In the genomic region with DNA sequence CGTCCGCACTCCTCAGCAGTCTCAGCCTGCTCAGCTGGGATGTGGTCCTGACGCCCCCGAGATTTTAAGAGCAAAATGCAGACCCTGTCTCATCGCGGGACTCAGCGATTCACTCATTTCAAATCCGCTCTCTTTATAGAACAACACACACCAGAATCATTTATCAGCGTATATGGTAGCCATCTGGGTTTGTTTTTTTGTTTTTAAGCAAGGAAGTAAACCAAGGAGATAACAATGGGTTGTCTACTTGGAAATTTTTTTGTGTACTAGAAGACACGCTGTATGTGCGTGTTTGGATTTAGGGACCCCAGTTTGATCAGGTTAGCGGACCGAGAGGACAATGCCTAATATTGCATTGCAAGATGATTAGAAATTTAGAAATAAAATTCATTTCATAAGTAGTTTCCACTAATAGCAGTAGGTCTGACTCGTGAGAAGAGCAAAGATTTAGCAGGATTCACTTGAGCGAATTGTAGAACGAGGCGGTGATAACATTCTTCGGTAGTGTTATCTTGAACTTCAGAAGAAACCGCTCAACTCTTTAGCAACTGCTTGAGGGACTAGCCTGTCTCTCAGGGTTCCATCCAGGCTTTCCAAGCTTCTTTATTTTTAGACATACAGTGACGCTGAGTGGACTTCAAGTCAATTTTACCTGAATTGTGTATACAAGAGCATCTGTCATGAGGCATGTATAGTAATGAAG, we compare ENCODE assay signal across 8 cellular contexts. TPM values are rescaled to one million over a fixed set of nuclear protein-coding genes. Genes with fewer than 3 reads are reported as not detected.
DNase-seq lines count a peak whose midpoint lies in the region; ATAC-seq and TF ChIP-seq lines count a peak whose summit lies in the region.

No MANE protein-coding gene starts in this region.

- ATAC-seq in left ventricle myocardium superior, result no peak
- ATAC-seq in HG02798 (IDR thresholded peaks at IDR 0.05; ENCODE audit: poor library complexity, unreplicated experiment), result peak; percentile 3
- peak in 1 of 2 donors; percentile 7 for ATAC-seq in upper lobe of left lung (ENCODE audit: low FRiP score in 2 of 2)

- H3K79me1 ChIP-seq in mesenchymal stem cell (replicated peaks; ENCODE audit: low read length, poor library complexity, severe bottlenecking), result peaks cover 11% of the 10 kb centered on the region

- TF ChIP-seq CTCF in right atrium auricular region (IDR thresholded peaks at IDR 0.05) (no peak), upper lobe of left lung (IDR thresholded peaks at IDR 0.05) (no peak)

- peaks cover 0 to 48% of the 10 kb centered on the region in 2 donors for H3K4me1 ChIP-seq in right atrium auricular region
- peaks cover 6% of the 10 kb centered on the region for H3K4me1 ChIP-seq in mesenchymal stem cell (ENCODE audit: control insufficient read depth, insufficient read depth, low read depth, low read length)
- peaks cover 21 to 40% (median 30%) of the 10 kb centered on the region in 4 donors for H3K4me1 ChIP-seq in upper lobe of left lung

- DNase-seq in right atrium auricular region (ENCODE audit: low spot score) (no peak), left ventricle myocardium superior (no peak), NCI-H446 treated with DMSO at 0.1 percent for 48 hours (lab: John Stamatoyannopoulos, UW) (peak; percentile 57), caudate nucleus (lab: John Stamatoyannopoulos, UW) (peak in 2 of 61 donors; percentile 4 to 34), mesenchymal stem cell (peak; percentile 61), upper lobe of left lung (no peak), OCI-M2 (lab: John Stamatoyannopoulos, UW; ENCODE audit: unreplicated experiment) (no peak)

- H3K23ac ChIP-seq in mesenchymal stem cell (ENCODE audit: low read length in 2 of 2), result peak overlapping the region; percentile 41 to 94

- 4% methylated on average over 13 of the region's 20 CpGs for WGBS in mesenchymal stem cell
- 0 to 2% methylated on average over 19 to 20 of the region's 20 CpGs for WGBS in upper lobe of left lung, 2 donors

- no peak overlapping the region for H2AK5ac ChIP-seq in mesenchymal stem cell (ENCODE audit: low read length, severe bottlenecking)

- peak overlapping the region; percentile 85 for H2BK5ac ChIP-seq in mesenchymal stem cell (ENCODE audit: low read depth, low read length, poor library complexity, severe bottlenecking)

- peak overlapping the region; percentile 91 to 99 for H3K4ac ChIP-seq in mesenchymal stem cell (ENCODE audit: low read depth in 1 of 2, low read length in 2 of 2)

- peak overlapping the region; percentile 98 for H2BK120ac ChIP-seq in mesenchymal stem cell (ENCODE audit: low read depth, low read length)

- intact Hi-C loops in left ventricle myocardium superior (cut with micrococcal nuclease), result no loop called here

- peak overlapping the region; percentile 93 for H4K8ac ChIP-seq in mesenchymal stem cell (ENCODE audit: low read length)

- no peaks in the 10 kb centered on the region for H3K27me3 ChIP-seq in right atrium auricular region
- H3K27me3 ChIP-seq in mesenchymal stem cell (ENCODE audit: control insufficient read depth in 1 of 2, insufficient read depth in 1 of 2, low read length in 2 of 2), result no peaks in the 10 kb centered on the region
- no peaks in the 10 kb centered on the region for H3K27me3 ChIP-seq in upper lobe of left lung

- H3K4me3 ChIP-seq in right atrium auricular region (peak overlapping the region; percentile 91 to 98), mesenchymal stem cell (ENCODE audit: insufficient read depth in 1 of 2, low read depth in 1 of 2, low read length in 2 of 2) (peak overlapping the region; percentile 90 to 97), upper lobe of left lung (peak overlapping the region; percentile 75 to 98 (median 88))

- peaks cover 12% of the 10 kb centered on the region for H3K36me3 ChIP-seq in right atrium auricular region
- no peaks in the 10 kb centered on the region for H3K36me3 ChIP-seq in mesenchymal stem cell (ENCODE audit: control insufficient read depth in 1 of 2, insufficient read depth in 2 of 2, low read depth in 1 of 2, low read length in 2 of 2)
- H3K36me3 ChIP-seq in upper lobe of left lung, result no peaks in the 10 kb centered on the region

- H3K9me3 ChIP-seq in right atrium auricular region (no peaks in the 10 kb centered on the region), mesenchymal stem cell (ENCODE audit: control insufficient read depth, low read length) (no peaks in the 10 kb centered on the region), upper lobe of left lung (no peaks in the 10 kb centered on the region)

- peak overlapping the region; percentile 100 for H3K9ac ChIP-seq in mesenchymal stem cell (ENCODE audit: low read length)

- no peak for TF ChIP-seq EP300 in upper lobe of left lung (IDR thresholded peaks at IDR 0.05)

- H3K18ac ChIP-seq in mesenchymal stem cell (ENCODE audit: low read depth in 1 of 2, low read length in 2 of 2), result peak overlapping the region; percentile 91 to 94

- peak overlapping the region in 1 of 2 experiments; percentile 39 for H2BK12ac ChIP-seq in mesenchymal stem cell (ENCODE audit: low read length in 2 of 2)

- no peak overlapping the region for H2BK15ac ChIP-seq in mesenchymal stem cell (ENCODE audit: low read depth, poor library complexity, severe bottlenecking)

- peak overlapping the region; percentile 89 for H2AFZ ChIP-seq in mesenchymal stem cell (ENCODE audit: low read depth, low read length)

- H4K91ac ChIP-seq in mesenchymal stem cell (ENCODE audit: low read length), result peak overlapping the region; percentile 72

- no peak for TF ChIP-seq POLR2A in upper lobe of left lung (IDR thresholded peaks at IDR 0.05)

- peak overlapping the region; percentile 18 to 84 for H3K14ac ChIP-seq in mesenchymal stem cell (ENCODE audit: low read length in 2 of 2)

- peak overlapping the region; percentile 57 for H3K4me2 ChIP-seq in mesenchymal stem cell (ENCODE audit: low read length, poor library complexity, severe bottlenecking)

- H3K27ac ChIP-seq in right atrium auricular region (peak overlapping the region; percentile 99 to 100), caudate nucleus (ENCODE audit: low read depth, low read length) (peak overlapping the region; percentile 100), mesenchymal stem cell (ENCODE audit: low read length, poor library complexity, severe bottlenecking) (peak overlapping the region; percentile 95), upper lobe of left lung (peak overlapping the region; percentile 93 to 100 (median 99))

RNA-seq across cellular contexts. Expression of gene GABPA, which starts 1.3 kb away (rescaled TPM):
- 10 to 100 TPM; 13.9 to 18.1 TPM for total RNA-seq in right atrium auricular region
- total RNA-seq in left ventricle myocardium superior, result 19.3 TPM
- 11.7 TPM for polyA plus RNA-seq in mesenchymal stem cell (2013, experiment 1 of 2)
- 13.0 TPM for polyA plus RNA-seq in mesenchymal stem cell (2013, experiment 2 of 2)
- total RNA-seq in upper lobe of left lung, result 10 to 100 TPM in 5 of 6 donors, 1 to 10 TPM in 1; 10.0 to 31.6 (median 18.6) TPM

RNA-seq across cellular contexts. Expression of gene ATP5PF, which starts 1.3 kb away (rescaled TPM):
- total RNA-seq in right atrium auricular region (100 to 1,000 TPM; 323 to 740 TPM), left ventricle myocardium superior (962 TPM), upper lobe of left lung (10 to 100 TPM; 26.2 to 87.3 (median 64.1) TPM)
- polyA plus RNA-seq in mesenchymal stem cell (2013, experiment 1 of 2), result 306 TPM
- 317 TPM for polyA plus RNA-seq in mesenchymal stem cell (2013, experiment 2 of 2)

Comparison
In these comparisons a context has a peak if more than half of its experiments do, and no peak if none do; other contexts are left out.
1. DNase-seq: peak in NCI-H446 treated with DMSO at 0.1 percent for 48 hours (single experiment) and mesenchymal stem cell (single experiment); none in right atrium auricular region (single experiment), left ventricle myocardium superior (single experiment), upper lobe of left lung (0 of 2) and OCI-M2 (single experiment).
2. Peak in every context shown above with its lines, with median percentiles within 50 percentile points of each other: H3K27ac ChIP-seq and H3K4me3 ChIP-seq.